17 cellular contexts compared by ENCODE assay signal in genomic region chr11:30015725-30016449, GRCh38. TPM values are rescaled to one million over a fixed set of nuclear protein-coding genes. Genes with fewer than 3 reads are reported as not detected.
DNase-seq lines count a peak whose midpoint lies in the region; ATAC-seq and TF ChIP-seq lines count a peak whose summit lies in the region.
"Had no signal": no experiment of that assay in that cellular context is flagged by ENCODE, and none has a peak within 500 bp of the region (broad histone marks: within the 10 kb centered on the region; RNA-seq: fewer than 3 reads in every experiment).

No MANE protein-coding gene starts in this region.

- no peak overlapping the region for H3K4ac ChIP-seq in H9 (ENCODE audit: low read depth, low read length)

- H3K27me3 Mint-ChIP-seq in H9 (ENCODE audit: low read depth) (no peaks in the 10 kb centered on the region; the same call in none of the 2 replicates), WTC11 (ENCODE audit: low read depth) (no peaks in the 10 kb centered on the region)

- no peaks in the 10 kb centered on the region for H3K79me2 ChIP-seq in H9 (ENCODE audit: insufficient read depth, low read length)

- H4K91ac ChIP-seq in H9 (ENCODE audit: insufficient read length, low read depth, low read length): no peak overlapping the region

- POLR2A ChIA-PET in WTC11 (lab: Charles Lee): no interaction called here

- no peak overlapping the region for H2BK12ac ChIP-seq in H9 (ENCODE audit: insufficient read length, low read depth, low read length)

- no peak overlapping the region for H3K27ac ChIP-seq in H9 (ENCODE audit: insufficient read length, low read depth, low read length)
- peak overlapping the region in 1 of 2 donors; percentile 25 for H3K27ac ChIP-seq in right atrium auricular region
- H3K27ac ChIP-seq in skeletal muscle tissue (ENCODE audit: low read depth, low read length): no peak overlapping the region
- H3K27ac ChIP-seq: GM23248, left lung, sigmoid colon, SJCRH30 had no signal

- no peak overlapping the region for H3T11ph ChIP-seq in H9 (ENCODE audit: low read length)

- no peaks in the 10 kb centered on the region for H3K9me3 ChIP-seq in H9 (ENCODE audit: control insufficient read depth, low read depth, low read length)
- no peaks in the 10 kb centered on the region for H3K9me3 ChIP-seq in right atrium auricular region
- H3K9me3 ChIP-seq in skeletal muscle tissue (ENCODE audit: control insufficient read depth in 3 of 3, low read length in 3 of 3): no peaks in the 10 kb centered on the region
- H3K9me3 ChIP-seq: left lung, sigmoid colon, SJCRH30 had no signal

- H3K4me1 ChIP-seq in H9 (ENCODE audit: insufficient read depth, low read length) (no peaks in the 10 kb centered on the region), right atrium auricular region (peaks cover 0 to 12% of the 10 kb centered on the region in 2 donors), skeletal muscle tissue (ENCODE audit: control insufficient read depth in 3 of 3, insufficient read depth in 3 of 3, low read length in 3 of 3) (peaks cover 3 to 8% (median 6%) of the 10 kb centered on the region in 3 donors)
- H3K4me1 ChIP-seq: left lung, SJCRH30 had no signal

- H3K36me3 ChIP-seq in right atrium auricular region (no peaks in the 10 kb centered on the region), skeletal muscle tissue (ENCODE audit: control insufficient read depth in 3 of 3, insufficient read depth in 3 of 3, low read length in 3 of 3) (no peaks in the 10 kb centered on the region)
- H3K36me3 ChIP-seq: left lung, sigmoid colon, SJCRH30 had no signal

- no peak overlapping the region for H3K23ac ChIP-seq in H9 (ENCODE audit: insufficient read length, low read depth, low read length)

- H3K27ac Mint-ChIP-seq in H9: no peak overlapping the region
- H3K27ac Mint-ChIP-seq in WTC11: no peak overlapping the region
- H3K27ac Mint-ChIP-seq: B cell; natural killer cell treated with Interleukin-12 subunit alpha and Interleukin-12 subunit beta and Interleukin-15 and Interleukin-18, amount 100 ng/mL, for 72 hours had no signal

- H3K56ac ChIP-seq in H9 (ENCODE audit: insufficient read length, low read depth, low read length): no peak overlapping the region

- H3K9me3 Mint-ChIP-seq in H9: peaks cover 0 to 8% of the 10 kb centered on the region in 2 experiments; a peak in 4 of 5 replicates
- no peaks in the 10 kb centered on the region for H3K9me3 Mint-ChIP-seq in WTC11
- H3K9me3 Mint-ChIP-seq: activated T-cell treated with anti-CD3 and anti-CD28 coated beads, Interleukin-2, amount 50 U/mL, for 4 hours had no signal

- H3K9ac ChIP-seq in H9 (ENCODE audit: extremely low read depth, insufficient read length, low read length) (no peak overlapping the region), skeletal muscle tissue (ENCODE audit: low read depth in 1 of 3, low read length in 3 of 3) (peak overlapping the region in 1 of 3 donors; percentile 33)
- H3K9ac ChIP-seq: GM23248 had no signal

- CTCF ChIA-PET in WTC11 (lab: Charles Lee): no interaction called here

- no peak for TF ChIP-seq CTCF in H9 (conservative IDR thresholded peaks at IDR 0.05)
- no peak for TF ChIP-seq CTCF in WTC11 (IDR thresholded peaks at IDR 0.05)
- no peak for TF ChIP-seq CTCF in right atrium auricular region (IDR thresholded peaks at IDR 0.05)
- TF ChIP-seq CTCF in omental fat pad (IDR thresholded peaks at IDR 0.05): no peak

- H4K5ac ChIP-seq in H9 (ENCODE audit: insufficient read length, low read depth, low read length): no peak overlapping the region

- H3K79me1 ChIP-seq in H9 (ENCODE audit: insufficient read depth, low read depth, low read length, poor library complexity, severe bottlenecking): no peaks in the 10 kb centered on the region

- H2BK5ac ChIP-seq in H9 (ENCODE audit: insufficient read length, low read length): no peak overlapping the region

- H3K4me1 Mint-ChIP-seq in H9 (peaks cover 6 to 8% of the 10 kb centered on the region in 2 experiments), WTC11 (peaks cover 14% of the 10 kb centered on the region)
- H3K4me1 Mint-ChIP-seq: B cell had no signal

- H2BK120ac ChIP-seq in H9 (ENCODE audit: low read depth, low read length, poor library complexity, severe bottlenecking): no peak overlapping the region

- H2BK20ac ChIP-seq in H9 (ENCODE audit: low read depth, low read length, poor library complexity, severe bottlenecking): no peak overlapping the region

- no CpG with 5 or more reads among the region's 33 CpGs for WGBS in H9 (ENCODE audit: extremely low coverage, insufficient read length, low lambda C conversion rate)

- H3K36me3 Mint-ChIP-seq in H9 (ENCODE audit: insufficient read depth in 1 of 3, low read depth in 3 of 3) (peaks cover 0 to 1% (median 0%) of the 10 kb centered on the region in 3 experiments; a peak in 1 of 7 replicates), WTC11 (no peaks in the 10 kb centered on the region)
- H3K36me3 Mint-ChIP-seq: natural killer cell treated with Interleukin-12 subunit alpha and Interleukin-12 subunit beta and Interleukin-15 and Interleukin-18, amount 100 ng/mL, for 72 hours had no signal

- peak; percentile 27 for DNase-seq in H9
- peak; percentile 13 for DNase-seq in WTC11 (ENCODE audit: low spot score)
- no peak for DNase-seq in right atrium auricular region (ENCODE audit: low spot score)
- DNase-seq in MV-4-11 (lab: John Stamatoyannopoulos, UW): no peak
- DNase-seq in omental fat pad (ENCODE audit: low spot score): no peak
- no peak for DNase-seq in iPS-NIHi7 (ENCODE audit: extremely low spot score)
- DNase-seq: activated T-cell treated with anti-CD3 and anti-CD28 coated beads, Interleukin-2, amount 50 U/mL, for 4 hours; NCI-H2171; sigmoid colon; SJCRH30; stimulated activated CD4-positive, alpha-beta T cell treated with anti-CD3 and anti-CD28 coated beads, Interleukin-4, amount 100 ng/mL, for 24 hours; trophoblast cell had no signal

- H3K4me3 Mint-ChIP-seq in H9 (no peak overlapping the region; a peak in 1 of 5 replicates), WTC11 (no peak overlapping the region)
- H3K4me3 Mint-ChIP-seq: activated T-cell treated with anti-CD3 and anti-CD28 coated beads, Interleukin-2, amount 50 U/mL, for 4 hours; B cell; natural killer cell treated with Interleukin-12 subunit alpha and Interleukin-12 subunit beta and Interleukin-15 and Interleukin-18, amount 100 ng/mL, for 72 hours had no signal

- H3K4me2 ChIP-seq in H9 (ENCODE audit: insufficient read depth, insufficient read length, low read length): peak overlapping the region; percentile 57

- H3K18ac ChIP-seq in H9 (ENCODE audit: insufficient read length, low read depth, low read length): no peak overlapping the region

- no peaks in the 10 kb centered on the region for H4K20me1 ChIP-seq in H9 (ENCODE audit: control insufficient read depth, insufficient read depth, insufficient read length)

- no peak overlapping the region for H2AFZ ChIP-seq in H9 (ENCODE audit: low read length)

- ATAC-seq in WTC11 (no peak), omental fat pad (ENCODE audit: low FRiP score) (no peak)
- ATAC-seq: natural killer cell treated with Interleukin-12 subunit alpha and Interleukin-12 subunit beta and Interleukin-15 and Interleukin-18, amount 100 ng/mL, for 72 hours had no signal

- H2AK5ac ChIP-seq in H9 (ENCODE audit: insufficient read length, low read length): no peak overlapping the region

- H3K4me3 ChIP-seq in right atrium auricular region: peak overlapping the region; percentile 39 to 58
- H3K4me3 ChIP-seq in skeletal muscle tissue (ENCODE audit: low read length in 3 of 3): peak overlapping the region in 2 of 3 donors; percentile 6 to 41
- H3K4me3 ChIP-seq: SJCRH30 had no signal

- no peak overlapping the region for H4K8ac ChIP-seq in H9 (replicated peaks; ENCODE audit: insufficient read length, low read depth, low read length)

- H3K14ac ChIP-seq in H9 (ENCODE audit: insufficient read depth, low read length): no peak overlapping the region

- H2BK15ac ChIP-seq in H9 (ENCODE audit: low read depth, low read length): no peak overlapping the region

- H3K23me2 ChIP-seq in H9 (ENCODE audit: insufficient read length, low read depth, low read length, poor library complexity, severe bottlenecking): peaks cover 5% of the 10 kb centered on the region

- H3K27me3 ChIP-seq in H9 (ENCODE audit: insufficient read depth, low read length) (peaks cover 77% of the 10 kb centered on the region), right atrium auricular region (no peaks in the 10 kb centered on the region), skeletal muscle tissue (ENCODE audit: control insufficient read depth in 3 of 3, insufficient read depth in 3 of 3, low read length in 3 of 3) (peaks cover 33 to 47% (median 41%) of the 10 kb centered on the region in 3 donors)
- H3K27me3 ChIP-seq: SJCRH30 had no signal

TF ChIP-seq in WTC11, 78 proteins besides CTCF, POLR2A, EP300 and RAD21 (continues in another document):
- TF ChIP-seq KAT7 (CRISPR knock-in tag; IDR thresholded peaks at IDR 0.05; ENCODE audit: borderline replicate concordance) (no peak), ZNF121 (CRISPR knock-in tag; IDR thresholded peaks at IDR 0.05) (no peak), CBFB (CRISPR knock-in tag; IDR thresholded peaks at IDR 0.05; ENCODE audit: low read depth) (no peak), FOXP1 (CRISPR knock-in tag; IDR thresholded peaks at IDR 0.05; ENCODE audit: borderline replicate concordance) (no peak), ZSCAN18 (CRISPR knock-in tag; IDR thresholded peaks at IDR 0.05) (no peak), SMAD3 (CRISPR knock-in tag; IDR thresholded peaks at IDR 0.05; ENCODE audit: borderline replicate concordance) (no peak)

RNA-seq across cellular contexts. Expression of gene KCNA4, which starts 0.9 kb away (rescaled TPM):
- total RNA-seq in H9 (2021): not detected in 2 replicates
- total RNA-seq in WTC11 (2021): 0.11 TPM in 1 of 3 replicates, not detected in the others
- total RNA-seq in right atrium auricular region: 1 to 10 TPM; 5.0 to 8.1 TPM
- total RNA-seq in skeletal muscle tissue: under 0.01 TPM
- total RNA-seq in omental fat pad: 10 to 100 TPM in 1 of 4 donors, 1 to 10 TPM in 2, not detected in 1; 3.0 to 15.9 (median 5.2) TPM
- total RNA-seq: activated T-cell treated with anti-CD3 and anti-CD28 coated beads, Interleukin-2, amount 50 U/mL, for 4 hours; B cell; natural killer cell treated with Interleukin-12 subunit alpha and Interleukin-12 subunit beta and Interleukin-15 and Interleukin-18, amount 100 ng/mL, for 72 hours; SJCRH30 had no signal

Comparison
In these comparisons a context has a peak if more than half of its experiments do, and no peak if none do; other contexts are left out.
1. DNase-seq: peak in H9 (single experiment) and WTC11 (single experiment); none in right atrium auricular region (single experiment), MV-4-11 (single experiment), omental fat pad (single experiment) and iPS-NIHi7 (single experiment).